ENCODE assay signal across 8 cellular contexts in genomic region chrX:130339408-130340222, GRCh38. TPM values are rescaled to one million over a fixed set of nuclear protein-coding genes. Genes with fewer than 3 reads are reported as not detected.
DNase-seq lines count a peak whose midpoint lies in the region.

Gene SLC25A14 (plus strand): TSS chrX:130339919. CDS start chrX:130340279, 360 bp downstream.

- H3K23ac ChIP-seq in neuronal stem cell (ENCODE audit: low read depth, low read length, poor library complexity): no peak within 1 kb of the TSS

- no CpG with 5 or more reads among the region's 55 CpGs for WGBS in neuronal stem cell (ENCODE audit: extremely low coverage in 2 of 2, insufficient read length in 2 of 2, insufficient replicate concordance in 1 of 2), 2 donors

- no peaks in the 10 kb centered on the region for H3K9me3 ChIP-seq in HAP-1
- no peaks in the 10 kb centered on the region for H3K9me3 ChIP-seq in MG63
- no peaks in the 10 kb centered on the region for H3K9me3 ChIP-seq in neuronal stem cell (replicated peaks in 1 of 2; ENCODE audit: control insufficient read depth in 2 of 2, insufficient read depth in 1 of 2, low read depth in 1 of 2, low read length in 2 of 2)

- H3K4ac ChIP-seq in neuronal stem cell (ENCODE audit: low read length): no peak within 1 kb of the TSS

- no peak within 1 kb of the TSS for H2BK12ac ChIP-seq in neuronal stem cell (ENCODE audit: low read length)

- H3K4me1 ChIP-seq in HAP-1: peaks cover 3% of the 10 kb centered on the region; the same call in 1 of the 2 replicates
- peaks cover 0 to 2% of the 10 kb centered on the region in 2 donors for H3K4me1 ChIP-seq in neuronal stem cell (ENCODE audit: control insufficient read depth in 2 of 2, insufficient read depth in 1 of 2, low read depth in 1 of 2, low read length in 2 of 2)

- H2AK5ac ChIP-seq in neuronal stem cell (ENCODE audit: low read depth, low read length): no peak within 1 kb of the TSS

- H3K27me3 ChIP-seq in HAP-1 (ENCODE audit: low read depth) (no peaks in the 10 kb centered on the region), MG63 (no peaks in the 10 kb centered on the region), neuronal stem cell (ENCODE audit: control insufficient read depth in 3 of 3, insufficient read depth in 3 of 3, low read depth in 1 of 3, low read length in 3 of 3) (no peaks in the 10 kb centered on the region)

- DNase-seq in GDM1 (lab: John Stamatoyannopoulos, UW): peak; percentile 57
- peak; percentile 89 to 90 for DNase-seq in HAP-1 (ENCODE audit: low spot score in 2 of 2)
- DNase-seq in MG63: peak; percentile 71
- peak; percentile 73 for DNase-seq in SIG-M5 treated with dmso at 0.1 percent for 504 hours (lab: John Stamatoyannopoulos, UW; ENCODE audit: unreplicated experiment)
- peak; percentile 27 for DNase-seq in activated gamma-delta T cell (lab: John Stamatoyannopoulos, UW)
- peak; percentile 49 for DNase-seq in foreskin melanocyte
- peak; percentile 60 for DNase-seq in neuronal stem cell (ENCODE audit: low spot score)
- peak; percentile 69 for DNase-seq in superior temporal gyrus (ENCODE audit: extremely low spot score)

- peak within 1 kb of the TSS; percentile 95 for H2AFZ ChIP-seq in neuronal stem cell (ENCODE audit: low read length)

- H3K14ac ChIP-seq in neuronal stem cell (ENCODE audit: low read length): no peak within 1 kb of the TSS

- H2BK15ac ChIP-seq in neuronal stem cell (ENCODE audit: low read length): no peak within 1 kb of the TSS

- H3K27ac ChIP-seq in neuronal stem cell (replicated peaks; ENCODE audit: low read length): peak within 1 kb of the TSS; percentile 63

- no peak within 1 kb of the TSS for H4K8ac ChIP-seq in neuronal stem cell (ENCODE audit: low read depth, low read length)

- H3K4me2 ChIP-seq in neuronal stem cell (ENCODE audit: insufficient read depth, low read length, poor library complexity, severe bottlenecking): peak within 1 kb of the TSS; percentile 49

- no peaks in the 10 kb centered on the region for H3K79me1 ChIP-seq in neuronal stem cell (ENCODE audit: low read depth, low read length)

- H2BK5ac ChIP-seq in neuronal stem cell (ENCODE audit: low read length): no peak within 1 kb of the TSS

- H4K91ac ChIP-seq in neuronal stem cell (ENCODE audit: low read depth, low read length, poor library complexity): no peak within 1 kb of the TSS

- H3K4me3 ChIP-seq in HAP-1 (peak within 1 kb of the TSS; percentile 58), MG63 (peak within 1 kb of the TSS; percentile 75), neuronal stem cell (ENCODE audit: low read length in 2 of 2) (peak within 1 kb of the TSS; percentile 73 to 86)

- in situ Hi-C loops in HAP-1 (cut with MboI; ENCODE audit: low sequenced_read_pairs): loop anchor here (10.0 kb wide), 1 partner anchor 95 kb away; no protein-coding TSS in a partner anchor

- peak within 1 kb of the TSS; percentile 72 for H3K9ac ChIP-seq in neuronal stem cell (ENCODE audit: low read depth, low read length, poor library complexity)

- peak within 1 kb of the TSS; percentile 87 for H3K18ac ChIP-seq in neuronal stem cell (ENCODE audit: low read length)

- H3K36me3 ChIP-seq in HAP-1 (replicated peaks) (no peaks in the 10 kb centered on the region), MG63 (no peaks in the 10 kb centered on the region), neuronal stem cell (replicated peaks in 1 of 2; ENCODE audit: control insufficient read depth in 2 of 2, insufficient read depth in 2 of 2, low read length in 2 of 2) (no peaks in the 10 kb centered on the region)

- no peak within 1 kb of the TSS for H2BK120ac ChIP-seq in neuronal stem cell (ENCODE audit: low read depth, low read length)

RNA-seq across cellular contexts. Expression of gene SLC25A14, which starts in this region (rescaled TPM):
- 4.9 and 10.0 TPM in 2 replicates for total RNA-seq in MG63 (2014; rRNA removed; shearing (Covaris generic); ENCODE audit: low replicate concordance)
- 11.5 TPM for polyA plus RNA-seq in neuronal stem cell (2013, experiment 1 of 2)
- 11.8 TPM for polyA plus RNA-seq in neuronal stem cell (2013, experiment 2 of 2)

Comparison
In these comparisons a context has a peak if more than half of its experiments do, and no peak if none do; other contexts are left out.
1. Peak in every context shown above with its lines: DNase-seq, H3K4me3 ChIP-seq and H3K27ac ChIP-seq.
2. DNase-seq: peak in every context shown above with its lines; median percentile 90 in HAP-1; 73 in SIG-M5 treated with dmso at 0.1 percent for 504 hours; 71 in MG63; 69 in superior temporal gyrus; 60 in neuronal stem cell; 57 in GDM1; 49 in foreskin melanocyte; 27 in activated gamma-delta T cell.